7 cellular contexts compared by ENCODE assay signal in the genomic region with DNA sequence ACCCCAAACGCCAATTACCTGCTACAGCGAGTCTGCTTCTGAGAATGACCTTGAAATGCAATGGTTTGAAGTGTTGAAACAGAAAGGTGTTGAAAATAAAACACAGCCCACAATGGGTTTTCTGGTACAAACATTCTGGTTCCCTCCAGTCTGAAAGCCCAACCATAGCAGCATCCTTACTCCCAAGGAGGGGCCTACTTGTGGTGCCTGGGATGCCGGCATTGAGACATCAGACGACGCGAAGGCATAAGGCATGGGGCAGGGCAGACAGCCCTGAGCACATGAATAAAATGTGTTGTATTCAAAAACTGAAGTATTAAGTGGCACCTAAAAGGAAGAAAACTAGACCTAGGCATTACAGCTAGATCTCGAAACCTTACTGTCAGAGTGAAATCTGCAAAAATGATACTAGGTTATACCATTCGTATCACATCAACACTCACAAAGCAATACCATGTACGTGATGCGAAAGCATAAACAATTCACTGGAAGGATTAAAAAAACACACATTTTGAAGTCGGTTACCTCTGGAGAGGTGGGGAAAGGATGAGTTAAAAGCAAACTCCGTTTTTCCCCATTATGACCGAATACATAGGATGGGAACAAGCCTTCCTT. TPM values are rescaled to one million over a fixed set of nuclear protein-coding genes. Genes with fewer than 3 reads are reported as not detected.
DNase-seq lines count a peak whose midpoint lies in the region; ATAC-seq, FAIRE-seq and TF ChIP-seq lines count a peak whose summit lies in the region.

No MANE protein-coding gene starts in this region.

- peaks cover 5% of the 10 kb centered on the region for H3K79me1 ChIP-seq in H1 (ENCODE audit: low read depth, low read length)

- POLR2A ChIA-PET in H1 (lab: Charles Lee; ENCODE audit: partially characterized antibody): interaction anchor here (0.6 to 3.1 kb wide), 6 partner anchors 9 to 119 kb away, joined by 3 to 13 read pairs (median 5); no protein-coding TSS in a partner anchor

- H3K27ac ChIP-seq in OCI-LY3 (ENCODE audit: low read length): peak overlapping the region; percentile 69
- peak overlapping the region; percentile 84; the same call in 1 of the 2 replicates for H3K27ac ChIP-seq in H1 (ENCODE audit: low read depth, low read length)
- H3K27ac ChIP-seq in neural cell (ENCODE audit: low read length): peak overlapping the region; percentile 84

- H3K36me3 ChIP-seq in OCI-LY3 (replicated peaks; ENCODE audit: low read depth, low read length) (peaks cover 33% of the 10 kb centered on the region), H1 (ENCODE audit: control insufficient read depth in 2 of 4, insufficient read depth in 4 of 4, low read length in 3 of 4) (peaks cover 5 to 44% (median 22%) of the 10 kb centered on the region in 4 experiments), neural cell (ENCODE audit: insufficient read depth, low read length) (peaks cover 5% of the 10 kb centered on the region)

- peak overlapping the region; percentile 62 for H3K4me3 ChIP-seq in GM12875 (ENCODE audit: low read depth, low read length)
- peak overlapping the region; percentile 95 for H3K4me3 ChIP-seq in OCI-LY3 (ENCODE audit: low read length)
- peak overlapping the region; percentile 82 to 97 (median 94) for H3K4me3 ChIP-seq in H1 (ENCODE audit: extremely low read depth in 1 of 4, insufficient read depth in 2 of 4, low read depth in 3 of 4, low read length in 4 of 4)
- H3K4me3 ChIP-seq in neural cell (ENCODE audit: low read length): peak overlapping the region; percentile 85

- ATAC-seq in HG03342 (IDR thresholded peaks at IDR 0.05; ENCODE audit: unreplicated experiment): no peak

- H4K8ac ChIP-seq in H1 (ENCODE audit: extremely low read depth, insufficient read depth, low read length): no peak overlapping the region

- no peak overlapping the region for H2AK5ac ChIP-seq in H1 (ENCODE audit: low read depth, low read length)

- H3K4me1 ChIP-seq in OCI-LY3 (ENCODE audit: low read length) (peaks cover 33% of the 10 kb centered on the region), H1 (replicated peaks in 1 of 4; ENCODE audit: control insufficient read depth in 3 of 4, insufficient read depth in 4 of 4, low read length in 3 of 4) (peaks cover 0 to 11% (median 2%) of the 10 kb centered on the region in 4 experiments; a peak in 3 of 7 replicates)

- no peak for TF ChIP-seq POLR2A in H1 (IDR thresholded peaks at IDR 0.05; ENCODE audit: control extremely low read depth in 1 of 2, low read depth in 2 of 2, low read length in 2 of 2)

- TF ChIP-seq EP300 in H1 (IDR thresholded peaks at IDR 0.05; ENCODE audit: borderline replicate concordance in 1 of 2, low read depth in 2 of 2, low read length in 2 of 2) (no peak), neural cell (conservative IDR thresholded peaks at IDR 0.05; ENCODE audit: poor library complexity, severe bottlenecking) (no peak)

- no peak for TF ChIP-seq RAD21 in H1 (IDR thresholded peaks at IDR 0.05 in 1 of 2, conservative IDR thresholded peaks at IDR 0.05 in 1 of 2; ENCODE audit: low read depth in 2 of 2, low read length in 2 of 2)
- no peak for TF ChIP-seq RAD21 in neural cell (conservative IDR thresholded peaks at IDR 0.05)

- FAIRE-seq in H1 (lab: Jason Lieb, UNC): no peak

- H3K9ac ChIP-seq in OCI-LY3 (ENCODE audit: low read length): peak overlapping the region; percentile 86
- H3K9ac ChIP-seq in H1 (replicated peaks in 1 of 4; ENCODE audit: extremely low read depth in 1 of 4, low read depth in 3 of 4, low read length in 3 of 4): peak overlapping the region in 3 of 4 experiments; percentile 89 to 94 (median 92); a peak in 6 of 7 replicates
- peak overlapping the region; percentile 82 for H3K9ac ChIP-seq in neural cell (ENCODE audit: low read length)

- H2BK12ac ChIP-seq in H1 (ENCODE audit: low read depth, low read length): no peak overlapping the region

- H2BK120ac ChIP-seq in H1 (replicated peaks; ENCODE audit: low read depth, low read length): no peak overlapping the region

- WGBS in H1 (ENCODE audit: extremely low coverage in 1 of 2, insufficient coverage in 1 of 2, insufficient read length in 1 of 2, insufficient replicate concordance in 2 of 2, low coverage in 1 of 2, low lambda C conversion rate in 2 of 2, missing lambda C conversion rate in 1 of 2), 2 experiments: 13% methylated on average over 13 of the region's 13 CpGs; no CpG with 5 or more reads in 1 of the 2 experiments

- no peak overlapping the region for H3K4ac ChIP-seq in H1 (replicated peaks; ENCODE audit: insufficient read length, low read depth, low read length)

- H3K18ac ChIP-seq in H1 (ENCODE audit: extremely low read depth, low read length): no peak overlapping the region

- H3K27me3 ChIP-seq in OCI-LY3 (ENCODE audit: low read depth, low read length) (no peaks in the 10 kb centered on the region), H1 (replicated peaks in 1 of 4; ENCODE audit: control insufficient read depth in 3 of 4, extremely low read depth in 1 of 4, insufficient read depth in 3 of 4, low read length in 3 of 4) (no peaks in the 10 kb centered on the region), neural cell (ENCODE audit: insufficient read depth, low read depth, low read length) (no peaks in the 10 kb centered on the region)

- H3K79me2 ChIP-seq in OCI-LY3 (ENCODE audit: low read length): peaks cover 80% of the 10 kb centered on the region
- H3K79me2 ChIP-seq in H1 (ENCODE audit: control insufficient read depth in 1 of 2, insufficient read depth in 2 of 2, low read length in 2 of 2): peaks cover 31 to 77% of the 10 kb centered on the region in 2 experiments
- peaks cover 56% of the 10 kb centered on the region for H3K79me2 ChIP-seq in neural cell (replicated peaks; ENCODE audit: insufficient read depth, low read length)

- H4K20me1 ChIP-seq in OCI-LY3 (ENCODE audit: insufficient read depth, low read length): peaks cover 37% of the 10 kb centered on the region
- H4K20me1 ChIP-seq in H1 (replicated peaks in 1 of 2; ENCODE audit: control insufficient read depth in 1 of 2, insufficient read depth in 2 of 2, low read length in 2 of 2): peaks cover 4 to 6% of the 10 kb centered on the region in 2 experiments
- no peaks in the 10 kb centered on the region for H4K20me1 ChIP-seq in neural cell (ENCODE audit: insufficient read depth)

- H3K23ac ChIP-seq in H1 (ENCODE audit: insufficient read length): no peak overlapping the region

- H2BK15ac ChIP-seq in H1 (ENCODE audit: low read length): no peak overlapping the region

- peak overlapping the region; percentile 91 for H3K4me2 ChIP-seq in OCI-LY3 (ENCODE audit: low read length)
- peak overlapping the region; percentile 77 to 85 for H3K4me2 ChIP-seq in H1 (ENCODE audit: insufficient read depth in 1 of 2, low read depth in 2 of 2, low read length in 2 of 2)
- peak overlapping the region; percentile 94 for H3K4me2 ChIP-seq in neural cell (ENCODE audit: low read length)

- no peak for TF ChIP-seq CTCF in GM12875 (IDR thresholded peaks at IDR 0.05; ENCODE audit: borderline replicate concordance, insufficient read depth, low read depth, low read length)
- no peak for TF ChIP-seq CTCF in OCI-LY3 (IDR thresholded peaks at IDR 0.05; ENCODE audit: low read depth, low read length)
- no peak for TF ChIP-seq CTCF in H1 (IDR thresholded peaks at IDR 0.05; ENCODE audit: control extremely low read depth in 1 of 3, insufficient read depth in 1 of 3, low read depth in 1 of 3, low read length in 3 of 3)
- no peak for TF ChIP-seq CTCF in neural cell (IDR thresholded peaks at IDR 0.05; ENCODE audit: poor library complexity, severe bottlenecking)

- no peak overlapping the region for H3K56ac ChIP-seq in H1 (replicated peaks; ENCODE audit: insufficient read length, low read depth, low read length)

- CTCF ChIA-PET in H1 (lab: Charles Lee; ENCODE audit: partially characterized antibody): interaction anchor here (0.6 to 1.1 kb wide), 2 partner anchors 51 to 64 kb away, joined by 3 to 4 read pairs; no protein-coding TSS in a partner anchor

- peaks cover 7% of the 10 kb centered on the region for H3K23me2 ChIP-seq in H1 (ENCODE audit: low read depth, low read length)

- DNase-seq in H1 (ENCODE audit: low read depth in 1 of 2, low spot score in 2 of 2) (no peak), NCI-H774 (lab: John Stamatoyannopoulos, UW) (no peak), UCSD-AML1 (lab: John Stamatoyannopoulos, UW; ENCODE audit: unreplicated experiment) (no peak)

- H3K9me3 ChIP-seq in OCI-LY3 (ENCODE audit: insufficient read depth, low read length) (no peaks in the 10 kb centered on the region), H1 (ENCODE audit: insufficient read depth in 2 of 2, low read depth in 1 of 2, low read length in 1 of 2) (no peaks in the 10 kb centered on the region), neural cell (ENCODE audit: low read length) (no peaks in the 10 kb centered on the region)

- H4K91ac ChIP-seq in H1 (replicated peaks; ENCODE audit: insufficient read length, low read length): no peak overlapping the region

- H2AFZ ChIP-seq in OCI-LY3 (ENCODE audit: low read depth, low read length) (peak overlapping the region; percentile 43; the same call in 1 of the 2 replicates), H1 (ENCODE audit: low read length) (no peak overlapping the region), neural cell (ENCODE audit: low read depth, low read length) (peak overlapping the region; percentile 58)

- no peaks in the 10 kb centered on the region for H3K9me2 ChIP-seq in neural cell (ENCODE audit: insufficient read depth, low read length)

- 0 out of 2 replicates have a peak overlapping the region, but pooled peaks have one; percentile 89 for H2BK5ac ChIP-seq in H1 (ENCODE audit: low read depth, low read length)

- H2BK20ac ChIP-seq in H1 (ENCODE audit: low read length): no peak overlapping the region

- peaks cover 7% of the 10 kb centered on the region for H3F3A ChIP-seq in neural cell (ENCODE audit: insufficient read depth, low read length, poor library complexity, severe bottlenecking)

- H3K14ac ChIP-seq in H1 (ENCODE audit: insufficient read length): no peak overlapping the region

- H4K5ac ChIP-seq in H1 (ENCODE audit: insufficient read length, low read depth, low read length): no peak overlapping the region

RNA-seq across cellular contexts. Expression of a gene that starts 0.8 kb away (rescaled TPM):
- total RNA-seq in H1 (2021; fragmentation: NEBNext Ultra II Directional; extraction: Animal tissue kit (Norgen Biotek cat#: 25700)): 263 and 277 TPM in 2 replicates
- polyA plus RNA-seq in H1 (2011; rRNA removed) (78.1 and 95.2 TPM in 2 replicates), neural cell (168 and 192 TPM in 2 replicates)
- 92.8 TPM for polyA plus RNA-seq in H1 (2011; cell fraction: cytosol; rRNA removed)
- polyA plus RNA-seq in H1 (2011; cell fraction: nucleus; rRNA removed): 149 TPM
- polyA plus RNA-seq in H1 (2012, experiment 1 of 2): 214 to 241 TPM (median 232 TPM) in 4 replicates
- 20.4 TPM for polyA plus RNA-seq in H1 (2012, experiment 2 of 2)
- polyA plus RNA-seq in H1 (2013, experiment 1 of 2): 111 TPM
- polyA plus RNA-seq in H1 (2013, experiment 2 of 2): 119 TPM
- 148 and 209 TPM in 2 replicates for polyA minus RNA-seq in H1 (2011; rRNA and poly(A)+ RNA removed)
- 130 TPM for polyA minus RNA-seq in H1 (2011; cell fraction: cytosol; rRNA and poly(A)+ RNA removed)
- 149 TPM for polyA minus RNA-seq in H1 (2011; cell fraction: nucleus; rRNA and poly(A)+ RNA removed)
- polyA minus RNA-seq in neural cell: 233 and 261 TPM in 2 replicates

RNA-seq across cellular contexts. Expression of a gene that starts 1.0 kb away (rescaled TPM):
- 61.4 and 62.4 TPM in 2 replicates for total RNA-seq in H1 (2021; fragmentation: NEBNext Ultra II Directional; extraction: Animal tissue kit (Norgen Biotek cat#: 25700))
- 21.1 and 24.6 TPM in 2 replicates for polyA plus RNA-seq in H1 (2011; rRNA removed)
- 35.8 TPM for polyA plus RNA-seq in H1 (2011; cell fraction: cytosol; rRNA removed)
- 11.3 TPM for polyA plus RNA-seq in H1 (2011; cell fraction: nucleus; rRNA removed)
- polyA plus RNA-seq in H1 (2012, experiment 1 of 2): 45.6 to 57.9 TPM (median 54.6 TPM) in 4 replicates
- 13.2 TPM for polyA plus RNA-seq in H1 (2012, experiment 2 of 2)
- 39.7 TPM for polyA plus RNA-seq in H1 (2013, experiment 1 of 2)
- 39.7 TPM for polyA plus RNA-seq in H1 (2013, experiment 2 of 2)
- 33.7 and 38.0 TPM in 2 replicates for polyA minus RNA-seq in H1 (2011; rRNA and poly(A)+ RNA removed)
- polyA minus RNA-seq in H1 (2011; cell fraction: cytosol; rRNA and poly(A)+ RNA removed): 24.4 TPM
- 26.6 TPM for polyA minus RNA-seq in H1 (2011; cell fraction: nucleus; rRNA and poly(A)+ RNA removed)
- polyA plus RNA-seq in neural cell: 35.6 and 36.3 TPM in 2 replicates
- polyA minus RNA-seq in neural cell: 26.3 and 36.8 TPM in 2 replicates

RNA-seq across cellular contexts. Expression of a gene that starts 25.0 kb away (rescaled TPM):
- 20.4 and 21.7 TPM in 2 replicates for total RNA-seq in H1 (2021; fragmentation: NEBNext Ultra II Directional; extraction: Animal tissue kit (Norgen Biotek cat#: 25700))
- polyA plus RNA-seq in H1 (2011; rRNA removed) (18.6 and 30.0 TPM in 2 replicates), neural cell (101 and 103 TPM in 2 replicates)
- 21.3 TPM for polyA plus RNA-seq in H1 (2011; cell fraction: cytosol; rRNA removed)
- polyA plus RNA-seq in H1 (2011; cell fraction: nucleus; rRNA removed): 27.8 TPM
- 18.6 to 30.7 TPM (median 21.8 TPM) in 4 replicates for polyA plus RNA-seq in H1 (2012, experiment 1 of 2)
- 13.6 TPM for polyA plus RNA-seq in H1 (2012, experiment 2 of 2)
- 19.0 TPM for polyA plus RNA-seq in H1 (2013, experiment 1 of 2)
- polyA plus RNA-seq in H1 (2013, experiment 2 of 2): 19.1 TPM
- polyA minus RNA-seq in H1 (2011; rRNA and poly(A)+ RNA removed): 34.6 and 55.5 TPM in 2 replicates
- 39.3 TPM for polyA minus RNA-seq in H1 (2011; cell fraction: cytosol; rRNA and poly(A)+ RNA removed)
- 27.7 TPM for polyA minus RNA-seq in H1 (2011; cell fraction: nucleus; rRNA and poly(A)+ RNA removed)
- polyA minus RNA-seq in neural cell: 144 and 168 TPM in 2 replicates
